ENCODE assay signal across 8 cellular contexts in the genomic region with DNA sequence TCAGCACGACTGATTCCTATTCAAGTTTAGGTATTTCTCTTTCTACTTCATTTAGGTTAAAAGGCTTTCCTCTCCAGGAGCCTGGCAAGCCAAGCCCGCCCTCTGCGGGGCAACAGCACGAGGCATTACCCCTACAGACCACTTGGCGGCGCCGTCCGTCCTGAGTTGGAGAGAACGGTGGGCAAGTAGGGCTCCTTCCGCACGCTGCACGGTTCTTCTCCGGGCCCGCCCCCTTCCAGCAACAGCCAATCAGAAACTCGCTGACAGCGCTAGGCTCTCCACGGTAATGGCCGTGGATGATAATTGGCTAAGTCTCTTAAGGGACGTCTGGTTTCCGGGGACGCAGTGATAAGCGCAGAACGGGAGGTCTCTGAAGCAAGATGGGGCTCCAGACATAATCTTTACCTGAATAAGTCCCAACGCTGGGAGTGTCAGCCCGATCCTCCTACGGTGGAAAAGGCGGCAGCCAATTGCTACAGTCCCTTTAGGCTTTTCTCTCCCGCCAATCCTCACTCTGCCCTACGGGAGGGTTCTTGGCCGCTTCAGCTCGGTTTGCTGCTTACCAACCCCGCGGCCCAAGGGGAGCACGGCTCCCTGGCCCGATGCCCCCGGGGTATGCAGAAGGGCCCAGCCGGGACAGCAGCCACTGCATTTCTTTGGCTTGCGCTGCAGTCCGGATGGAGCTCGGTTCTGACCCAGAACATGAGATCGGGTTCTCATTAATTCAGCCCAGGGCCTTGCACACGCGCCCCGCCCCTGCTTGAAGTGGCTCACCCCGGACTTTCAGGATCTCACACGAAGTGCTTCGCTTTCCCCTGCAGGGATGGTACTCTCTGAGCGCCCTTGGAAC.
A peak's percentile ranks its signal among the peaks of the same experiment; 100 is the strongest.
DNase-seq lines count a peak whose midpoint lies in the region; FAIRE-seq and TF ChIP-seq lines count a peak whose summit lies in the region.

No MANE protein-coding gene starts in this region.

- H3K4me3 ChIP-seq in MG63 = peak overlapping the region; percentile 73
- H3K4me3 ChIP-seq in neuronal stem cell (ENCODE audit: low read length in 2 of 2) = peak overlapping the region; percentile 65 to 90

- no peaks in the 10 kb centered on the region for H3K9me3 Mint-ChIP-seq in H9

- H3K9me3 ChIP-seq in H9 (ENCODE audit: control insufficient read depth, low read depth, low read length) (no peaks in the 10 kb centered on the region), MG63 (no peaks in the 10 kb centered on the region), neuronal stem cell (replicated peaks in 1 of 2; ENCODE audit: control insufficient read depth in 2 of 2, insufficient read depth in 1 of 2, low read depth in 1 of 2, low read length in 2 of 2) (no peaks in the 10 kb centered on the region)

- no peak overlapping the region for H3T11ph ChIP-seq in H9 (ENCODE audit: low read length)

- no peaks in the 10 kb centered on the region for H3K79me2 ChIP-seq in H9 (ENCODE audit: insufficient read depth, low read length)

- H3K4me1 Mint-ChIP-seq in H9 = peaks cover 6% of the 10 kb centered on the region in 2 experiments

- H3K4me1 ChIP-seq in H9 (ENCODE audit: insufficient read depth, low read length) = no peaks in the 10 kb centered on the region
- peaks cover 0 to 7% of the 10 kb centered on the region in 2 donors for H3K4me1 ChIP-seq in neuronal stem cell (ENCODE audit: control insufficient read depth in 2 of 2, insufficient read depth in 1 of 2, low read depth in 1 of 2, low read length in 2 of 2)

- H3K9ac ChIP-seq in H9 (ENCODE audit: extremely low read depth, insufficient read length, low read length) = no peak overlapping the region
- peak overlapping the region; percentile 85 for H3K9ac ChIP-seq in neuronal stem cell (ENCODE audit: low read depth, low read length, poor library complexity)

- no peak overlapping the region for H2BK5ac ChIP-seq in H9 (ENCODE audit: insufficient read length, low read length)
- no peak overlapping the region for H2BK5ac ChIP-seq in neuronal stem cell (ENCODE audit: low read length)

- H4K8ac ChIP-seq in H9 (replicated peaks; ENCODE audit: insufficient read length, low read depth, low read length) (no peak overlapping the region), neuronal stem cell (ENCODE audit: low read depth, low read length) (no peak overlapping the region)

- H2BK20ac ChIP-seq in H9 (ENCODE audit: low read depth, low read length, poor library complexity, severe bottlenecking) = no peak overlapping the region

- H2BK12ac ChIP-seq in H9 (ENCODE audit: insufficient read length, low read depth, low read length) (no peak overlapping the region), neuronal stem cell (ENCODE audit: low read length) (no peak overlapping the region)

- 0 out of 2 replicates have a peak, but pooled peaks cover 3% of the 10 kb centered on the region for H3K27me3 ChIP-seq in H9 (ENCODE audit: insufficient read depth, low read length)
- H3K27me3 ChIP-seq in MG63 = peaks cover 2% of the 10 kb centered on the region; the same call in 1 of the 2 replicates
- H3K27me3 ChIP-seq in neuronal stem cell (ENCODE audit: control insufficient read depth in 3 of 3, insufficient read depth in 3 of 3, low read depth in 1 of 3, low read length in 3 of 3) = peaks cover 0 to 15% (median 13%) of the 10 kb centered on the region in 3 experiments

- TF ChIP-seq CTCF in H9 (conservative IDR thresholded peaks at IDR 0.05) = peak; percentile 97

- H3K14ac ChIP-seq in H9 (ENCODE audit: insufficient read depth, low read length) (peak overlapping the region; percentile 49; the same call in 1 of the 2 replicates), neuronal stem cell (ENCODE audit: low read length) (no peak overlapping the region)

- H3K23me2 ChIP-seq in H9 (ENCODE audit: insufficient read length, low read depth, low read length, poor library complexity, severe bottlenecking) = peaks cover 7% of the 10 kb centered on the region

- H2AFZ ChIP-seq in H9 (ENCODE audit: low read length) (no peak overlapping the region), neuronal stem cell (ENCODE audit: low read length) (peak overlapping the region; percentile 89)

- peaks cover 43% of the 10 kb centered on the region for H3K27me3 Mint-ChIP-seq in H9 (ENCODE audit: low read depth)

- peak overlapping the region; percentile 32 to 71 (median 42); a peak in 5 of 7 replicates for H3K27ac Mint-ChIP-seq in H9

- no peaks in the 10 kb centered on the region for H3K36me3 Mint-ChIP-seq in H9 (ENCODE audit: insufficient read depth in 1 of 3, low read depth in 3 of 3)

- H3K36me3 ChIP-seq in MG63 (no peaks in the 10 kb centered on the region), neuronal stem cell (replicated peaks in 1 of 2; ENCODE audit: control insufficient read depth in 2 of 2, insufficient read depth in 2 of 2, low read length in 2 of 2) (no peaks in the 10 kb centered on the region)

- peak; percentile 82 for FAIRE-seq in frontal cortex (lab: Jason Lieb, UNC)

- H4K20me1 ChIP-seq in H9 (ENCODE audit: control insufficient read depth, insufficient read depth, insufficient read length) = no peaks in the 10 kb centered on the region

- no CpG with 5 or more reads among the region's 48 CpGs for WGBS in H9 (ENCODE audit: extremely low coverage, insufficient read length, low lambda C conversion rate)
- WGBS in neuronal stem cell (ENCODE audit: extremely low coverage in 2 of 2, insufficient read length in 2 of 2, insufficient replicate concordance in 1 of 2), 2 donors = no CpG with 5 or more reads among the region's 48 CpGs

- DNase-seq in G401 (ENCODE audit: low spot score) (peak; percentile 96), H9 (peak; percentile 98), MG63 (peak; percentile 96), SIG-M5 (lab: John Stamatoyannopoulos, UW) (peak; percentile 49), frontal cortex (ENCODE audit: low spot score in 2 of 2) (peak; percentile 68 to 85), neuronal stem cell (ENCODE audit: low spot score) (peak; percentile 92), substantia nigra (lab: John Stamatoyannopoulos, UW) (peak; percentile 50 to 97 (median 94))
- DNase-seq in activated naive CD4-positive, alpha-beta T cell treated with Interleukin-2 at 50 U/mL for 16 hours = peak; percentile 98

- H2AK5ac ChIP-seq in H9 (ENCODE audit: insufficient read length, low read length) (no peak overlapping the region), neuronal stem cell (ENCODE audit: low read depth, low read length) (no peak overlapping the region)

- H3K79me1 ChIP-seq in H9 (ENCODE audit: insufficient read depth, low read depth, low read length, poor library complexity, severe bottlenecking) (no peaks in the 10 kb centered on the region), neuronal stem cell (ENCODE audit: low read depth, low read length) (no peaks in the 10 kb centered on the region)

- H3K4me2 ChIP-seq in H9 (ENCODE audit: insufficient read depth, insufficient read length, low read length) (peak overlapping the region; percentile 55), neuronal stem cell (ENCODE audit: insufficient read depth, low read length, poor library complexity, severe bottlenecking) (peak overlapping the region; percentile 74)

- H3K4ac ChIP-seq in H9 (ENCODE audit: low read depth, low read length) = no peak overlapping the region
- no peak overlapping the region for H3K4ac ChIP-seq in neuronal stem cell (ENCODE audit: low read length)

- H3K4me3 Mint-ChIP-seq in H9 = peak overlapping the region; percentile 80 to 89

- in situ Hi-C loops in G401 (cut with HindIII; ENCODE audit: low sequenced_read_pairs) = no loop called here

- H2BK15ac ChIP-seq in H9 (ENCODE audit: low read depth, low read length) (no peak overlapping the region), neuronal stem cell (ENCODE audit: low read length) (no peak overlapping the region)

- H4K5ac ChIP-seq in H9 (ENCODE audit: insufficient read length, low read depth, low read length) = no peak overlapping the region

- no peak overlapping the region for H2BK120ac ChIP-seq in H9 (ENCODE audit: low read depth, low read length, poor library complexity, severe bottlenecking)
- no peak overlapping the region for H2BK120ac ChIP-seq in neuronal stem cell (ENCODE audit: low read depth, low read length)

- H3K56ac ChIP-seq in H9 (ENCODE audit: insufficient read length, low read depth, low read length) = no peak overlapping the region

- H3K27ac ChIP-seq in H9 (ENCODE audit: insufficient read length, low read depth, low read length) (no peak overlapping the region), neuronal stem cell (replicated peaks; ENCODE audit: low read length) (no peak overlapping the region), substantia nigra (ENCODE audit: low read depth, low read length, poor library complexity, severe bottlenecking) (peak overlapping the region; percentile 63)

- H3K23ac ChIP-seq in H9 (ENCODE audit: insufficient read length, low read depth, low read length) (no peak overlapping the region), neuronal stem cell (ENCODE audit: low read depth, low read length, poor library complexity) (no peak overlapping the region)

- H3K18ac ChIP-seq in H9 (ENCODE audit: insufficient read length, low read depth, low read length) (no peak overlapping the region), neuronal stem cell (ENCODE audit: low read length) (no peak overlapping the region)

- H4K91ac ChIP-seq in H9 (ENCODE audit: insufficient read length, low read depth, low read length) (no peak overlapping the region), neuronal stem cell (ENCODE audit: low read depth, low read length, poor library complexity) (no peak overlapping the region)
